Comparison of ENCODE assay signal across 8 cellular contexts in genomic region chr14:21096889-21097615, GRCh38. TPM values are rescaled to one million over a fixed set of nuclear protein-coding genes. Genes with fewer than 3 reads are reported as not detected.
DNase-seq lines count a peak whose midpoint lies in the region; ATAC-seq and TF ChIP-seq lines count a peak whose summit lies in the region.

No MANE protein-coding gene starts in this region.

- H3K27me3 ChIP-seq in RWPE2 (ENCODE audit: insufficient read depth, poor library complexity, severe bottlenecking), result no peaks in the 10 kb centered on the region

- peaks cover 6% of the 10 kb centered on the region; the same call in 1 of the 2 replicates for H3K36me3 ChIP-seq in RWPE2 (ENCODE audit: low read depth)

- H3K4me3 ChIP-seq in RWPE2 (ENCODE audit: severe bottlenecking) (peak overlapping the region; percentile 9), fibroblast of the aortic adventitia (ENCODE audit: low read depth, low read length) (peak overlapping the region; percentile 41), retinal pigment epithelial cell (ENCODE audit: low read length) (peak overlapping the region; percentile 54)

- in situ Hi-C loops in GM13977 (cut with MboI; ENCODE audit: low pct_unique_long_range_greater_than_20kb, low sequenced_read_pairs, unreplicated experiment), result no loop called here

- peak; percentile 25 for DNase-seq in GM13977 (ENCODE audit: low spot score)
- DNase-seq in RWPE2 (ENCODE audit: low spot score), result no peak
- DNase-seq in fibroblast of the aortic adventitia (ENCODE audit: low read depth), result no peak
- no peak for DNase-seq in retinal pigment epithelial cell (ENCODE audit: low read depth)
- no peak for DNase-seq in NCI-H774 (lab: John Stamatoyannopoulos, UW)
- DNase-seq in UCSD-AML1 (lab: John Stamatoyannopoulos, UW; ENCODE audit: unreplicated experiment), result no peak
- no peak for DNase-seq in GDM1 (lab: John Stamatoyannopoulos, UW)

- TF ChIP-seq CTCF in GM13977 (IDR thresholded peaks at IDR 0.05; ENCODE audit: extremely low read depth, insufficient read depth, missing control alignments), result no peak
- no peak for TF ChIP-seq CTCF in RWPE2 (IDR thresholded peaks at IDR 0.05; ENCODE audit: poor library complexity, severe bottlenecking)
- no peak for TF ChIP-seq CTCF in fibroblast of the aortic adventitia (IDR thresholded peaks at IDR 0.05; ENCODE audit: insufficient read depth, low read length)
- TF ChIP-seq CTCF in retinal pigment epithelial cell (conservative IDR thresholded peaks at IDR 0.05; ENCODE audit: low read depth, low read length), result no peak

- H3K9me3 ChIP-seq in RWPE2 (ENCODE audit: severe bottlenecking), result no peaks in the 10 kb centered on the region

- ATAC-seq in RWPE2 (ENCODE audit: low read depth) (no peak), HG02970 (IDR thresholded peaks at IDR 0.05; ENCODE audit: low FRiP score, unreplicated experiment) (no peak)

- H3K27ac ChIP-seq in RWPE2 (ENCODE audit: poor library complexity, severe bottlenecking), result peak overlapping the region; percentile 62

- H3K4me1 ChIP-seq in RWPE2 (ENCODE audit: insufficient read depth, poor library complexity, severe bottlenecking), result peaks cover 20% of the 10 kb centered on the region

RNA-seq across cellular contexts. Expression of gene ZNF219, which starts 1.4 kb away (rescaled TPM):
- 5.9 and 22.4 TPM in 2 replicates for total RNA-seq in fibroblast of the aortic adventitia (ENCODE audit: low replicate concordance)

RNA-seq across cellular contexts. Expression of gene TMEM253, which starts 3.8 kb away (rescaled TPM):
- 0.27 TPM in 1 of 2 replicates, not detected in the other for total RNA-seq in fibroblast of the aortic adventitia (ENCODE audit: low replicate concordance)

RNA-seq across cellular contexts. Expression of gene ARHGEF40, which starts 26.9 kb away (rescaled TPM):
- 47.4 and 71.9 TPM in 2 replicates for total RNA-seq in fibroblast of the aortic adventitia (ENCODE audit: low replicate concordance)

RNA-seq across cellular contexts. Expression of gene RNASE8, which starts 39.4 kb away (rescaled TPM):
- total RNA-seq in fibroblast of the aortic adventitia (ENCODE audit: low replicate concordance), result not detected in 2 replicates

RNA-seq across cellular contexts. Expression of gene RNASE7, which starts 54.9 kb away (rescaled TPM):
- total RNA-seq in fibroblast of the aortic adventitia (ENCODE audit: low replicate concordance), result not detected in 2 replicates
